ENCODE assay signal across 8 cellular contexts in the genomic region with DNA sequence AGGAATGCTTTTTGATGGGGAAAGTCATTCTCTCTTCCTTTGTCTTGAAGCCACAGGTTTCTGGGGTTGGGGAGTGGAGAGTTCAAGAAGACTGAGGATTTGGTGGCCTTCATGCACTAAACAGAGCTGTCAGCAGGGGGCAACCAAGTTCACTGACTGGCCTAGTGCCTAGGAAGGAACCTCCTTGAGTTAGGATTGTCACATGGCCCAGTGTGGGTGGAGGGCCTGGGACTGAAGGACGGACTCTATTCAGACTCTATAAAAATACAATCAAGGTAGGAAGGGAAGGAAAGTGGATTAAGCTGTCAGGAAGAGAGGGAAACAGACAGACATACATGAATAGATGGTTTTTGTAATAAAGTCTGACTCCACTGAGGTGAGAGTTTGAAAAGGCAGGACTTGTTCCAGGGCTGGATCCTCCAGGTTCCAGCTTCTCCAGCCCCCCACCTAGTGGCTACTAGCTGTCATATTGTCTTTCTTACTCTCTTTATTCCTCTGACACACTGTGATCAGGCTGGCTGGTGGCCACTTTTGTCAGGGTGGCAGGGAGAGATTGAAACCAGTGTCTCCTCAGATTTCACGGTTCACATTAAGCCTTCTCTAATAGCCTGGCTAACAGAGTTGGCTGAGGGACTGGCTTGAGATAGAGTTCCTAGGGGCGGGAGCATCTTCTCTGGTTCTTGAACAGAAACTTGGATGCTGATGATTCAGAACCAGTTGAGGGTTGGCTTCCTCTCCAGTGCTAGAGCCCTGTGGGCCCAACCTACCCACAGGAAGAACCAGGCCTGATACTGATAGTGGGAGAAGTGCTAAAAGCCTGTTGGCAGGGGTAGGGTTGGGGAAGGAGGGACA. TPM values are rescaled to one million over a fixed set of nuclear protein-coding genes. Genes with fewer than 3 reads are reported as not detected.
DNase-seq lines count a peak whose midpoint lies in the region; ATAC-seq and TF ChIP-seq lines count a peak whose summit lies in the region.

No MANE protein-coding gene starts in this region.

- ATAC-seq in HG02759 (IDR thresholded peaks at IDR 0.05; ENCODE audit: unreplicated experiment) (peak; percentile 33), HG02970 (IDR thresholded peaks at IDR 0.05; ENCODE audit: low FRiP score, unreplicated experiment) (no peak)

- peaks cover 21% of the 10 kb centered on the region for H3K36me3 ChIP-seq in CD8-positive, alpha-beta memory T cell (ENCODE audit: insufficient read depth, low read length)

- CTCF ChIA-PET in CD8-positive, alpha-beta memory T cell (lab: Charles Lee): interaction anchor here (0.7 to 21.9 kb wide), 25 partner anchors 10 to 196 kb away, joined by 3 to 840 read pairs (median 5); partner anchors contain the start of genes CD52, CEP85, UBXN11 and ZNF593

- H3K4me3 Mint-ChIP-seq in CD8-positive, alpha-beta memory T cell: peak overlapping the region; percentile 35 to 84 (median 67)
- H3K4me3 Mint-ChIP-seq in endothelial cell (ENCODE audit: unreplicated experiment): peak overlapping the region; percentile 21

- H3K27me3 Mint-ChIP-seq in CD8-positive, alpha-beta memory T cell: no peaks in the 10 kb centered on the region
- H3K27me3 Mint-ChIP-seq in endothelial cell (ENCODE audit: unreplicated experiment): peaks cover 3% of the 10 kb centered on the region

- no peaks in the 10 kb centered on the region for H3K9me3 ChIP-seq in CD8-positive, alpha-beta memory T cell (ENCODE audit: low read length)

- POLR2A ChIA-PET in CD8-positive, alpha-beta memory T cell (lab: Charles Lee): interaction anchor here (0.6 to 8.3 kb wide), 7 partner anchors 9 to 142 kb away, joined by 3 to 104 read pairs (median 5); partner anchors contain the start of gene CD52

- H3K36me3 Mint-ChIP-seq in CD8-positive, alpha-beta memory T cell: peaks cover 0 to 39% (median 17%) of the 10 kb centered on the region in 3 donors
- peaks cover 15% of the 10 kb centered on the region for H3K36me3 Mint-ChIP-seq in endothelial cell (ENCODE audit: low read depth, unreplicated experiment)

- peak; percentile 90 for TF ChIP-seq CTCF in endothelial cell (IDR thresholded peaks at IDR 0.05; ENCODE audit: unreplicated experiment)

- H3K27ac ChIP-seq in CD8-positive, alpha-beta memory T cell (ENCODE audit: low read depth, low read length): peak overlapping the region; percentile 54

- peak; percentile 59 to 83 (median 73) for DNase-seq in CD8-positive, alpha-beta memory T cell
- DNase-seq in NOMO-1 treated with DMSO at 0.1 percent for 48 hours (lab: John Stamatoyannopoulos, UW; ENCODE audit: unreplicated experiment): peak; percentile 57
- peak; percentile 84 for DNase-seq in activated CD8-positive, alpha-beta memory T cell treated with anti-CD3 and anti-CD28 coated beads, Interleukin-2, amount 50 U/mL, for 4 hours
- DNase-seq in endothelial cell (ENCODE audit: low spot score): peak; percentile 85
- peak; percentile 82 for DNase-seq in midbrain (lab: John Stamatoyannopoulos, UW)
- peak; percentile 49 to 73 for DNase-seq in stimulated activated CD8-positive, alpha-beta memory T cell treated with anti-CD3 and anti-CD28 coated beads, Interleukin-15, amount 100 ng/mL, for 4 hours (ENCODE audit: low read depth in 2 of 2)

- no peaks in the 10 kb centered on the region for H3K9me3 Mint-ChIP-seq in CD8-positive, alpha-beta memory T cell
- H3K9me3 Mint-ChIP-seq in endothelial cell (ENCODE audit: unreplicated experiment): no peaks in the 10 kb centered on the region

- no peaks in the 10 kb centered on the region for H3K27me3 ChIP-seq in CD8-positive, alpha-beta memory T cell (ENCODE audit: insufficient read depth, low read length, poor library complexity, severe bottlenecking)

- H3K4me1 Mint-ChIP-seq in CD8-positive, alpha-beta memory T cell: peaks cover 47 to 52% (median 49%) of the 10 kb centered on the region in 3 donors
- peaks cover 19% of the 10 kb centered on the region for H3K4me1 Mint-ChIP-seq in endothelial cell (ENCODE audit: unreplicated experiment)

- H3K27ac Mint-ChIP-seq in CD8-positive, alpha-beta memory T cell: peak overlapping the region; percentile 84 to 99 (median 96)
- H3K27ac Mint-ChIP-seq in endothelial cell (ENCODE audit: unreplicated experiment): peak overlapping the region; percentile 27

- H3K4me1 ChIP-seq in CD8-positive, alpha-beta memory T cell (ENCODE audit: insufficient read depth, low read length): peaks cover 48% of the 10 kb centered on the region

- H3K4me3 ChIP-seq in CD8-positive, alpha-beta memory T cell (ENCODE audit: low read length): peak overlapping the region; percentile 19

RNA-seq across cellular contexts. Expression of gene SH3BGRL3, which starts 4.1 kb away (rescaled TPM):
- 100 to 1,000 TPM; 447 to 472 TPM for total RNA-seq in CD8-positive, alpha-beta memory T cell
- polyA plus RNA-seq in CD8-positive, alpha-beta memory T cell: 1,786 TPM
- total RNA-seq in endothelial cell (ENCODE audit: unreplicated experiment): 226 TPM

RNA-seq across cellular contexts. Expression of gene UBXN11, which starts 30.6 kb away (rescaled TPM):
- total RNA-seq in CD8-positive, alpha-beta memory T cell: 10 to 100 TPM; 35.2 to 35.8 TPM
- polyA plus RNA-seq in CD8-positive, alpha-beta memory T cell: 14.3 TPM
- 16.0 TPM for total RNA-seq in endothelial cell (ENCODE audit: unreplicated experiment)

RNA-seq across cellular contexts. Expression of gene CEP85, which starts 41.8 kb away (rescaled TPM):
- total RNA-seq in CD8-positive, alpha-beta memory T cell: 10 to 100 TPM; 28.8 to 29.7 TPM
- 7.7 TPM for polyA plus RNA-seq in CD8-positive, alpha-beta memory T cell
- 9.7 TPM for total RNA-seq in endothelial cell (ENCODE audit: unreplicated experiment)

RNA-seq across cellular contexts. Expression of gene CD52, which starts 42.0 kb away (rescaled TPM):
- total RNA-seq in CD8-positive, alpha-beta memory T cell: 100 to 1,000 TPM; 355 to 388 TPM
- 7,622 TPM for polyA plus RNA-seq in CD8-positive, alpha-beta memory T cell
- total RNA-seq in endothelial cell (ENCODE audit: unreplicated experiment): 21.8 TPM
